8 cellular contexts compared by ENCODE assay signal in the genomic region with DNA sequence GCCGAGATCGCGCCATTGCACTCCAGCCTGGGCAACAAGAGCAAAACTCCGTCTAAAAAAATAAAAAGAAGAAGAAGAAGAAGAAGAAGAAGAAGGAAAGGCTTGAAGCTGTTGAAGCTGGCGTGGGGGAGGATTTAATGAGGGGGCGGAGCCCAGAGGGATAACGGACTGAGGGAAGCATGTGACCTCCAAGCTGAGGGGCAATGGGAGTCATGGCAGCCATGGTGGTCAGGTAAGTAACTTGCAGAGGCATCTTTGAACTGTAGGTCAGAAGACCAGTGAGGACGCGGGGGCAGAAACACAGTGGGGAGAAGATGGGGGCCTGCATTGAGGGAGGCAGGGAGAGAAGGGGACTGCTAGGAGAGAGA. TPM values are rescaled to one million over a fixed set of nuclear protein-coding genes. Genes with fewer than 3 reads are reported as not detected.
A peak's percentile ranks its signal among the peaks of the same experiment; 100 is the strongest.
DNase-seq lines count a peak whose midpoint lies in the region; ATAC-seq and TF ChIP-seq lines count a peak whose summit lies in the region.

No MANE protein-coding gene starts in this region.

- H3K36me3 ChIP-seq in mesodermal cell (ENCODE audit: control insufficient read depth, insufficient read depth, low read length), result peaks cover 3% of the 10 kb centered on the region

- TF ChIP-seq CTCF in astrocyte of the cerebellum (IDR thresholded peaks at IDR 0.05; ENCODE audit: low read depth, low read length, missing control alignments), result no peak

- DNase-seq in NCI-H1417 (lab: John Stamatoyannopoulos, UW), result peak; percentile 32 to 57 (median 50)
- DNase-seq in NCI-H1417 treated with DMSO at 0.1 percent for 48 hours (lab: John Stamatoyannopoulos, UW), result no peak
- DNase-seq in NCI-H1105 (lab: John Stamatoyannopoulos, UW), result peak; percentile 27
- no peak for DNase-seq in astrocyte of the cerebellum (ENCODE audit: low read depth)

- no peak for ATAC-seq in HG03095 (IDR thresholded peaks at IDR 0.05; ENCODE audit: unreplicated experiment)
- no peak for ATAC-seq in HG03025 (IDR thresholded peaks at IDR 0.05; ENCODE audit: low FRiP score, unreplicated experiment)
- ATAC-seq in GM18868 (IDR thresholded peaks at IDR 0.05; ENCODE audit: unreplicated experiment), result no peak

- 53% methylated on average over 9 of the region's 9 CpGs for WGBS in mesodermal cell (ENCODE audit: insufficient coverage in 2 of 2), 2 experiments

- H3K9me3 ChIP-seq in mesodermal cell (ENCODE audit: control insufficient read depth, low read length), result no peaks in the 10 kb centered on the region

- in situ Hi-C loops in astrocyte of the cerebellum (cut with HindIII; ENCODE audit: low sequenced_read_pairs), result no loop called here

- H3K27ac ChIP-seq in mesodermal cell (ENCODE audit: low read depth, low read length, severe bottlenecking), result no peak overlapping the region

- H3K4me1 ChIP-seq in mesodermal cell (ENCODE audit: control insufficient read depth, insufficient read depth, low read length, poor library complexity, severe bottlenecking), result no peaks in the 10 kb centered on the region

- H3K4me3 ChIP-seq in astrocyte of the cerebellum (ENCODE audit: low read depth, low read length) (peak overlapping the region; percentile 45), mesodermal cell (ENCODE audit: extremely low read depth, insufficient read depth, low read length, poor library complexity, severe bottlenecking) (peak overlapping the region; percentile 27)

RNA-seq across cellular contexts. Expression of gene TMEM160, which starts 13.3 kb away (rescaled TPM):
- polyA plus RNA-seq in mesodermal cell (2013, experiment 1 of 2), result 32.8 TPM
- 28.6 TPM for polyA plus RNA-seq in mesodermal cell (2013, experiment 2 of 2)

RNA-seq across cellular contexts. Expression of gene NPAS1, which starts 15.5 kb away (rescaled TPM):
- 14.1 TPM for polyA plus RNA-seq in mesodermal cell (2013, experiment 1 of 2)
- 10.8 TPM for polyA plus RNA-seq in mesodermal cell (2013, experiment 2 of 2)

Comparison
In these comparisons a context has a peak if more than half of its experiments do, and no peak if none do; other contexts are left out.
1. DNase-seq: peak in NCI-H1417 (3 of 3) and NCI-H1105 (single experiment); none in NCI-H1417 treated with DMSO at 0.1 percent for 48 hours (single experiment) and astrocyte of the cerebellum (single experiment).